ENCODE assay signal across 8 cellular contexts in the genomic region with DNA sequence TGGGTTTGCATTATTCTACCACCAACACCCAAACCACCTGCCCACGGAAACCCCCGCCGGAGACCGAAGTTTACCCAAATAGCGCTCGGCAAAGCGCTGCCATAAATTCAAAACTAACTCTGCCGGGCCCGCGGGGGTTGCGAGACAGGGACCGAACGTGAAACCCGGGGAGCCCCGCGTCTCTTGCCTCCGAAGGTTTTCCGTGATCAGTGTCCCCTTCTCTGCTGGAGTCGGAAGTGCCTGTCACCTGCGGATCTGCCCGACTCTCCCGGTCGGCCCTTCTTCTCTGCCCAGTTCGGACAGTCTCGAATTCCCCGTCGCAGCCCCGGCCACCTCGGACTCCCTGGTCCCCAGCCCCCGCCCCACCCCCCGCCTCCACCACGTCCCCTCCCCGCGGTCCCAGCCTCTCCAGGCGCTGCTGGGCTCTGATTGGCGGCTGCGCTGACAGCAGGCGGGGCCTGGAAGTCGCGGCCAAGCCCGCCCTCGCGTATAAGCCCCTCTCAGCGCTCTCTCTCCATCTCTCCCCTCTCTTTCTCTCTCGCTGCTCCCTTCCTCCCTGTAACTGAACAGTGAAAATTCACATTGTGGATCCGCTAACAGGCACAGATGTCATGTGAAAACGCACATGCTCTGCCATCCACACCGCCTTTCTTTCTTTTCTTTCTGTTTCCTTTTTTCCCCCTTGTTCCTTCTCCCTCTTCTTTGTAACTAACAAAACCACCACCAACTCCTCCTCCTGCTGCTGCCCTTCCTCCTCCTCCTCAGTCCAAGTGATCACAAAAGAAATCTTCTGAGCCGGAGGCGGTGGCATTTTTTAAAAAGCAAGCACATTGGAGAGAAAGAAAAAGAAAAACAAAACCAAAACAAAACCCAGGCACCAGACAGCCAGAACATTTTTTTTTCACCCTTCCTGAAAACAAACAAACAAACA. TPM values are rescaled to one million over a fixed set of nuclear protein-coding genes. Genes with fewer than 3 reads are reported as not detected.
A peak's percentile ranks its signal among the peaks of the same experiment; 100 is the strongest.
DNase-seq lines count a peak whose midpoint lies in the region; TF ChIP-seq lines count a peak whose summit lies in the region.

A gene (plus strand): TSS at position 517 of the 931 bp plus-strand sequence. CDS start 642 bp downstream, outside the sequence.

- no peaks in the 10 kb centered on the region for H3K79me2 ChIP-seq in Karpas-422 (ENCODE audit: low read length)
- no peaks in the 10 kb centered on the region for H3K79me2 ChIP-seq in mesendoderm (ENCODE audit: control insufficient read depth, insufficient read depth, low read length)

- peaks cover 12% of the 10 kb centered on the region for H3K4me1 ChIP-seq in Karpas-422 (ENCODE audit: low read length)
- H3K4me1 ChIP-seq in mesendoderm (ENCODE audit: control insufficient read depth, low read depth, low read length) = peaks cover 4% of the 10 kb centered on the region

- H3K4me2 ChIP-seq in Karpas-422 (ENCODE audit: low read depth, low read length, poor library complexity, severe bottlenecking) (peak within 1 kb of the TSS; percentile 95), mesendoderm (ENCODE audit: low read length) (peak within 1 kb of the TSS; percentile 83)

- no peak within 1 kb of the TSS for H2AK5ac ChIP-seq in mesendoderm (ENCODE audit: low read length)

- H2BK120ac ChIP-seq in mesendoderm (ENCODE audit: low read depth, low read length) = no peak within 1 kb of the TSS

- H4K20me1 ChIP-seq in Karpas-422 (ENCODE audit: insufficient read depth, low read depth, low read length) = no peaks in the 10 kb centered on the region

- H3K9me2 ChIP-seq in Karpas-422 (replicated peaks; ENCODE audit: insufficient read depth, low read length) = no peaks in the 10 kb centered on the region

- DNase-seq in NCI-H2171 treated with DMSO at 0.1 percent for 48 hours (lab: John Stamatoyannopoulos, UW) (peak; percentile 9), NCI-H2171 (lab: John Stamatoyannopoulos, UW) (no peak), H4 (ENCODE audit: low spot score) (peak; percentile 75), Karpas-422 (peak; percentile 65), epidermal melanocyte (ENCODE audit: insufficient read length, low spot score) (peak; percentile 53), mesendoderm (peak; percentile 86)

- H3K4me3 ChIP-seq in Karpas-422 (ENCODE audit: low read length) = peak within 1 kb of the TSS; percentile 70
- peak within 1 kb of the TSS; percentile 55 for H3K4me3 ChIP-seq in WI38 (ENCODE audit: low read depth, low read length)
- peak within 1 kb of the TSS; percentile 63 for H3K4me3 ChIP-seq in mesendoderm (ENCODE audit: low read length)

- peak within 1 kb of the TSS; percentile 55 for H3K27ac Mint-ChIP-seq in stimulated activated naive CD8-positive, alpha-beta T cell treated with anti-CD3 and anti-CD28 coated beads, Interleukin-15, Interleukin-2, amounts not matched to agents 100 ng/mL and 50 ng/mL, for 24 hours

- H3K4ac ChIP-seq in mesendoderm (ENCODE audit: low read depth, low read length) = no peak within 1 kb of the TSS

- H2BK5ac ChIP-seq in mesendoderm (ENCODE audit: low read length) = no peak within 1 kb of the TSS

- no peak within 1 kb of the TSS for H4K5ac ChIP-seq in mesendoderm (ENCODE audit: low read length)

- peaks cover 81% of the 10 kb centered on the region for H3K27me3 Mint-ChIP-seq in stimulated activated naive CD8-positive, alpha-beta T cell treated with anti-CD3 and anti-CD28 coated beads, Interleukin-15, Interleukin-2, amounts not matched to agents 100 ng/mL and 50 ng/mL, for 24 hours

- H3K9me3 ChIP-seq in Karpas-422 (ENCODE audit: low read length) = no peaks in the 10 kb centered on the region

- H3K4me1 Mint-ChIP-seq in stimulated activated naive CD8-positive, alpha-beta T cell treated with anti-CD3 and anti-CD28 coated beads, Interleukin-15, Interleukin-2, amounts not matched to agents 100 ng/mL and 50 ng/mL, for 24 hours (ENCODE audit: low read depth) = peaks cover 30% of the 10 kb centered on the region

- peak within 1 kb of the TSS; percentile 81 for H3K56ac ChIP-seq in mesendoderm (ENCODE audit: low read length)

- no peaks in the 10 kb centered on the region for H3K36me3 ChIP-seq in Karpas-422 (ENCODE audit: insufficient read depth, low read length)
- no peaks in the 10 kb centered on the region for H3K36me3 ChIP-seq in mesendoderm (ENCODE audit: control insufficient read depth, insufficient read depth, low read length)

- no peak within 1 kb of the TSS for H3K18ac ChIP-seq in mesendoderm (ENCODE audit: low read length)

- H3K9me3 Mint-ChIP-seq in stimulated activated naive CD8-positive, alpha-beta T cell treated with anti-CD3 and anti-CD28 coated beads, Interleukin-15, Interleukin-2, amounts not matched to agents 100 ng/mL and 50 ng/mL, for 24 hours = no peaks in the 10 kb centered on the region

- H2BK15ac ChIP-seq in mesendoderm (replicated peaks; ENCODE audit: low read depth) = no peak within 1 kb of the TSS

- no CpG with 5 or more reads among the region's 50 CpGs for WGBS in mesendoderm (ENCODE audit: extremely low coverage, insufficient coverage, low lambda C conversion rate)

- H3K27ac ChIP-seq in Karpas-422 (ENCODE audit: low read length) = no peak within 1 kb of the TSS
- H3K27ac ChIP-seq in mesendoderm (ENCODE audit: low read depth, low read length) = no peak within 1 kb of the TSS

- H3K9ac ChIP-seq in Karpas-422 (ENCODE audit: low read length) (peak within 1 kb of the TSS; percentile 62), mesendoderm (ENCODE audit: low read length) (peak within 1 kb of the TSS; percentile 47)

- H2AFZ ChIP-seq in Karpas-422 (ENCODE audit: low read length) = peak within 1 kb of the TSS; percentile 91

- H4K8ac ChIP-seq in mesendoderm (ENCODE audit: low read depth, low read length) = no peak within 1 kb of the TSS

- H3K27me3 ChIP-seq in Karpas-422 (ENCODE audit: low read length) = no peaks in the 10 kb centered on the region
- H3K27me3 ChIP-seq in mesendoderm (ENCODE audit: insufficient read depth, low read length, poor library complexity) = peaks cover 11% of the 10 kb centered on the region

- no peak within 1 kb of the TSS for H3K23ac ChIP-seq in mesendoderm (ENCODE audit: low read length)

- peak within 1 kb of the TSS; percentile 89 for H3K4me3 Mint-ChIP-seq in stimulated activated naive CD8-positive, alpha-beta T cell treated with anti-CD3 and anti-CD28 coated beads, Interleukin-15, Interleukin-2, amounts not matched to agents 100 ng/mL and 50 ng/mL, for 24 hours

- no peaks in the 10 kb centered on the region for H3K79me1 ChIP-seq in mesendoderm (ENCODE audit: low read length)

- TF ChIP-seq CTCF in WI38 (IDR thresholded peaks at IDR 0.05; ENCODE audit: low read depth, low read length) = no peak

- no peaks in the 10 kb centered on the region for H3K36me3 Mint-ChIP-seq in stimulated activated naive CD8-positive, alpha-beta T cell treated with anti-CD3 and anti-CD28 coated beads, Interleukin-15, Interleukin-2, amounts not matched to agents 100 ng/mL and 50 ng/mL, for 24 hours (ENCODE audit: low read depth)

RNA-seq across cellular contexts. Expression of the gene that starts here (rescaled TPM):
- total RNA-seq in H4 (2014; rRNA removed; shearing (Covaris generic)) = 1.6 and 3.0 TPM in 2 replicates
- 0.79 and 1.1 TPM in 2 replicates for total RNA-seq in Karpas-422 (2014; rRNA removed; shearing (Covaris generic); ENCODE audit: low replicate concordance)
- polyA plus RNA-seq in mesendoderm (2013, experiment 1 of 2) = 1.1 TPM
- polyA plus RNA-seq in mesendoderm (2013, experiment 2 of 2) = 1.1 TPM
